31 cellular contexts compared by ENCODE assay signal in genomic region chr12:104636496-104636895, GRCh38.
"Had no signal": no experiment of that assay in that cellular context is flagged by ENCODE, and none has a peak within 500 bp of the region (broad histone marks: within the 10 kb centered on the region; RNA-seq: fewer than 3 reads in every experiment).

No MANE protein-coding gene starts in this region.

- H3K9me3 ChIP-seq: suprapubic skin had no signal

- H3K36me3 ChIP-seq: heart left ventricle, neural progenitor cell, suprapubic skin, tibial artery, WERI-Rb-1 had no signal

- H3K27me3 ChIP-seq: foreskin keratinocyte, heart left ventricle, neural progenitor cell, suprapubic skin, tibial artery had no signal

- DNase-seq: activated CD4-positive, alpha-beta memory T cell treated with anti-CD3 and anti-CD28 coated beads for 36 hours; activated CD4-positive, alpha-beta T cell treated with anti-CD3 and anti-CD28 coated beads, Interleukin-2, amount 10 ng/mL, durations not matched to agents 24 days and 14 days; activated CD4-positive, CD25-positive, alpha-beta regulatory T cell treated with anti-CD3 and anti-CD28 coated beads, Interleukin-2, amount 50 U/mL, for 72 hours; activated CD8-positive, alpha-beta memory T cell treated with anti-CD3 and anti-CD28 coated beads, Interleukin-2, amount 50 U/mL, for 4 hours; activated naive CD8-positive, alpha-beta T cell treated with anti-CD3 and anti-CD28 coated beads, Interleukin-2, amount 50 U/mL, for 24 hours; activated T-cell treated with anti-CD3 and anti-CD28 coated beads, Interleukin-2, amount 50 U/mL, for 1 hour; amygdala; caudate nucleus; cortex of kidney; endodermal cell; foreskin keratinocyte; heart left ventricle; hypothalamus; immature natural killer cell; kidney; left colon; mammary epithelial cell; naive B cell; posterior cingulate gyrus; right cardiac atrium; stimulated activated CD4-positive, alpha-beta T cell treated with anti-CD3 and anti-CD28 coated beads, Interleukin-15, amount 100 ng/mL, for 24 hours; stimulated activated CD4-positive, alpha-beta T cell treated with anti-CD3 and anti-CD28 coated beads, Interleukin-2, amount 100 ng/mL, for 24 hours; T-helper 1 cell; T1000; tibial artery; WERI-Rb-1 had no signal

- H3K27ac ChIP-seq: foreskin keratinocyte, heart left ventricle, neural progenitor cell, suprapubic skin, tibial artery, WERI-Rb-1 had no signal

- H3K4me3 Mint-ChIP-seq: activated CD4-positive, alpha-beta memory T cell treated with anti-CD3 and anti-CD28 coated beads for 36 hours; activated CD4-positive, alpha-beta T cell treated with anti-CD3 and anti-CD28 coated beads, Interleukin-2, amount 10 ng/mL, durations not matched to agents 24 days and 14 days; activated naive CD4-positive, alpha-beta T cell treated with anti-CD3 and anti-CD28 coated beads, Interleukin-2, amount 50 U/mL, for 24 hours; activated naive CD8-positive, alpha-beta T cell treated with anti-CD3 and anti-CD28 coated beads, Interleukin-2, amount 50 U/mL, for 24 hours; endodermal cell; mesothelial cell of epicardium; neural progenitor cell had no signal

- H3K27me3 Mint-ChIP-seq: activated CD4-positive, alpha-beta memory T cell treated with anti-CD3 and anti-CD28 coated beads for 36 hours; activated CD4-positive, alpha-beta T cell treated with anti-CD3 and anti-CD28 coated beads, Interleukin-2, amount 10 ng/mL, durations not matched to agents 24 days and 14 days; activated naive CD4-positive, alpha-beta T cell treated with anti-CD3 and anti-CD28 coated beads, Interleukin-2, amount 50 U/mL, for 24 hours; activated naive CD8-positive, alpha-beta T cell treated with anti-CD3 and anti-CD28 coated beads, Interleukin-2, amount 50 U/mL, for 24 hours; naive B cell had no signal

- H3K4me3 ChIP-seq: heart left ventricle, neural progenitor cell, suprapubic skin, tibial artery had no signal

- H2AFZ ChIP-seq: neural progenitor cell had no signal

- H3K9me3 Mint-ChIP-seq: activated naive CD4-positive, alpha-beta T cell treated with anti-CD3 and anti-CD28 coated beads, Interleukin-2, amount 50 U/mL, for 24 hours; endodermal cell; immature natural killer cell; mesothelial cell of epicardium had no signal

- FAIRE-seq: kidney had no signal

- H3K36me3 Mint-ChIP-seq: mesothelial cell of epicardium had no signal

- H3K9ac ChIP-seq: neural progenitor cell had no signal

- H3K4me2 ChIP-seq: neural progenitor cell had no signal

- H3K27ac Mint-ChIP-seq: activated CD4-positive, alpha-beta memory T cell treated with anti-CD3 and anti-CD28 coated beads for 36 hours; activated CD4-positive, alpha-beta T cell treated with anti-CD3 and anti-CD28 coated beads, Interleukin-2, amount 10 ng/mL, durations not matched to agents 24 days and 14 days; activated naive CD4-positive, alpha-beta T cell treated with anti-CD3 and anti-CD28 coated beads, Interleukin-2, amount 50 U/mL, for 24 hours; activated naive CD8-positive, alpha-beta T cell treated with anti-CD3 and anti-CD28 coated beads, Interleukin-2, amount 50 U/mL, for 24 hours; endodermal cell; mesothelial cell of epicardium; neural progenitor cell had no signal

- ATAC-seq: activated naive CD8-positive, alpha-beta T cell treated with anti-CD3 and anti-CD28 coated beads, Interleukin-2, amount 50 U/mL, for 24 hours; esophagus mucosa; foreskin keratinocyte; heart left ventricle; left colon; right cardiac atrium had no signal

- H3K4me1 ChIP-seq: foreskin keratinocyte, suprapubic skin had no signal
